9 cellular contexts compared by ENCODE assay signal in genomic region chr3:45182915-45183881, GRCh38. TPM values are rescaled to one million over a fixed set of nuclear protein-coding genes. Genes with fewer than 3 reads are reported as not detected.
DNase-seq lines count a peak whose midpoint lies in the region; ATAC-seq, FAIRE-seq and TF ChIP-seq lines count a peak whose summit lies in the region.
"Had no signal": no experiment of that assay in that cellular context is flagged by ENCODE, and none has a peak within 500 bp of the region (broad histone marks: within the 10 kb centered on the region; RNA-seq: fewer than 3 reads in every experiment).

No MANE protein-coding gene starts in this region.

- POLR2A ChIA-PET in HepG2 (lab: Yijun Ruan, JAX) = no interaction called here

- DNase-seq in A172 (ENCODE audit: low spot score) (peak; percentile 81), HS-27A (ENCODE audit: low read depth) (peak; percentile 47), amniotic stem cell (lab: John Stamatoyannopoulos, UW) (peak; percentile 12), HepG2 (ENCODE audit: low spot score) (peak; percentile 7), tibial nerve (ENCODE audit: low spot score in 2 of 2) (no peak)

- H3K27ac ChIP-seq in HepG2 (ENCODE audit: extremely low read length, insufficient read depth, low read length) (no peak overlapping the region), tibial nerve (no peak overlapping the region)

- H3K4me2 ChIP-seq in HepG2 (ENCODE audit: low read depth, low read length) = peak overlapping the region; percentile 48

- no peaks in the 10 kb centered on the region for H3K9me3 ChIP-seq in HepG2 (ENCODE audit: low read length)
- no peaks in the 10 kb centered on the region for H3K9me3 ChIP-seq in tibial nerve

- H3K4me1 ChIP-seq in HepG2 (ENCODE audit: insufficient read depth, low read length) (peaks cover 15% of the 10 kb centered on the region), tibial nerve (peaks cover 0 to 4% (median 0%) of the 10 kb centered on the region in 4 donors)

- CTCF ChIA-PET in HepG2 (lab: Yijun Ruan, JAX; ENCODE audit: low intra/inter-chr PET ratio, low total read pairs) = no interaction called here

- in situ Hi-C loops in HepG2 (cut with HindIII; ENCODE audit: extremely low pct_ligation_motif_present, low pct_unique_long_range_greater_than_20kb) = no loop called here

- WGBS in HepG2 (ENCODE audit: low lambda C conversion rate) = 15% methylated on average over 6 of the region's 7 CpGs
- 33 to 36% methylated on average over 7 of the region's 7 CpGs for WGBS in tibial nerve, 2 donors

- no peaks in the 10 kb centered on the region for H3K79me2 ChIP-seq in HepG2 (ENCODE audit: insufficient read depth, low read length)

- H4K20me1 ChIP-seq in HepG2 (ENCODE audit: insufficient read depth, low read length) = no peaks in the 10 kb centered on the region

- TF ChIP-seq POLR2A in HepG2 (IDR thresholded peaks at IDR 0.05; ENCODE audit: insufficient read depth in 1 of 2, low read depth in 2 of 2, low read length in 2 of 2) = no peak
- no peak for TF ChIP-seq POLR2A in tibial nerve (IDR thresholded peaks at IDR 0.05)

- intact Hi-C loops in HepG2 (cut with micrococcal nuclease; ENCODE audit: unreplicated experiment) = no loop called here

- TF ChIP-seq CTCF in HepG2 (CRISPR knock-in tag; IDR thresholded peaks at IDR 0.05) (no peak), tibial nerve (IDR thresholded peaks at IDR 0.05) (no peak)

- no TSS peak for BruUV-seq in HepG2 (replicated peaks; lab: Mats Ljungman, UMichigan)

- H3K4me3 ChIP-seq in HepG2 (replicated peaks in 1 of 3; ENCODE audit: insufficient read depth in 1 of 3, low read depth in 2 of 3, low read length in 3 of 3) = peak overlapping the region in 1 of 3 experiments; percentile 0; a peak in 1 of 6 replicates
- no peak overlapping the region for H3K4me3 ChIP-seq in tibial nerve

- no peak for FAIRE-seq in HepG2 (lab: Jason Lieb, UNC)
- FAIRE-seq: islet of Langerhans had no signal

- H3K36me3 ChIP-seq in HepG2 (replicated peaks in 1 of 2; ENCODE audit: control insufficient read depth in 1 of 2, insufficient read depth in 2 of 2, low read length in 2 of 2) (no peaks in the 10 kb centered on the region), tibial nerve (no peaks in the 10 kb centered on the region)

- H3K9ac ChIP-seq in HepG2 (ENCODE audit: insufficient read depth, low read depth, low read length) = no peak overlapping the region

- no peak for TF ChIP-seq RAD21 in HepG2 (CRISPR knock-in tag; IDR thresholded peaks at IDR 0.05)

- TF ChIP-seq EP300 in HepG2 (IDR thresholded peaks at IDR 0.05; ENCODE audit: low read depth in 2 of 2, low read length in 2 of 2) (no peak), HepG2 (CRISPR knock-in tag; IDR thresholded peaks at IDR 0.05; ENCODE audit: borderline replicate concordance) (no peak), tibial nerve (IDR thresholded peaks at IDR 0.05) (no peak)

- ATAC-seq in HepG2 (peak; percentile 66), HG02642 (IDR thresholded peaks at IDR 0.05; ENCODE audit: poor library complexity, unreplicated experiment) (no peak), GM21367 (IDR thresholded peaks at IDR 0.05; ENCODE audit: unreplicated experiment) (no peak), HG03432 (IDR thresholded peaks at IDR 0.05; ENCODE audit: unreplicated experiment) (no peak)

- no peak overlapping the region for H2AFZ ChIP-seq in HepG2 (ENCODE audit: low read length)

- H3K27me3 ChIP-seq in HepG2 (ENCODE audit: control insufficient read depth in 1 of 2, insufficient read depth in 2 of 2, low read length in 2 of 2) = peaks cover 1 to 11% of the 10 kb centered on the region in 2 experiments; a peak in 3 of 5 replicates
- H3K27me3 ChIP-seq in tibial nerve = no peaks in the 10 kb centered on the region

TF ChIP-seq in HepG2, 621 proteins besides CTCF, POLR2A, EP300 and RAD21 (continues in another document):
- TF ChIP-seq KLF9 (CRISPR knock-in tag; IDR thresholded peaks at IDR 0.05; ENCODE audit: low read depth) = no peak
- TF ChIP-seq PHF5A (CRISPR knock-in tag; IDR thresholded peaks at IDR 0.05; ENCODE audit: low read depth, unreplicated experiment) = no peak
- TF ChIP-seq NFE2L2 (IDR thresholded peaks at IDR 0.05; ENCODE audit: low read length) = peak; percentile 66; the same call in 1 of the 2 replicates
- TF ChIP-seq DZIP1 (CRISPR knock-in tag; IDR thresholded peaks at IDR 0.05) = no peak

RNA-seq across cellular contexts. Expression of gene CDCP1, which starts 37.0 kb away (rescaled TPM):
- 0.29 and 0.78 TPM in 2 replicates for total RNA-seq in A172 (2014; rRNA removed; shearing (Covaris generic))
- total RNA-seq in HepG2 (2016; rRNA removed; fragmentation: Illumina TruSeq; extraction: Trizol) (0.14 and 0.18 TPM in 2 replicates), tibial nerve (1 to 10 TPM in 2 of 4 donors, under 1 TPM in 2; 0.20 to 3.0 (median 1.2) TPM)
- total RNA-seq in HepG2 (2016; cell fraction: cytosol; rRNA removed; fragmentation: Illumina TruSeq; extraction: Trizol; ENCODE audit: low read depth) = under 0.01 and 0.20 TPM in 2 replicates
- 0.10 and 0.35 TPM in 2 replicates for total RNA-seq in HepG2 (2016; cell fraction: insoluble cytoplasmic fraction; rRNA removed; fragmentation: Illumina TruSeq; extraction: Trizol)
- 0.21 and 0.28 TPM in 2 replicates for total RNA-seq in HepG2 (2016; cell fraction: membrane; rRNA removed; fragmentation: Illumina TruSeq; extraction: Trizol)
- total RNA-seq in HepG2 (2016; cell fraction: nucleus; rRNA removed; fragmentation: Illumina TruSeq; extraction: Trizol) = 0.22 and 0.28 TPM in 2 replicates
- 0.11 and 0.16 TPM in 2 replicates for polyA plus RNA-seq in HepG2 (2011; rRNA removed)
- 0.08 and 0.15 TPM in 2 replicates for polyA plus RNA-seq in HepG2 (2011; cell fraction: cytosol; rRNA removed)
- polyA plus RNA-seq in HepG2 (2011; cell fraction: nucleus; rRNA removed) = 0.03 and 0.08 TPM in 2 replicates
- polyA plus RNA-seq in HepG2 (2012) = 0.09 and 0.12 TPM in 2 replicates
- 0.03 and 0.06 TPM in 2 replicates for polyA plus RNA-seq in HepG2 (2016; cell fraction: cytosol; fragmentation: Illumina TruSeq; extraction: Trizol; ENCODE audit: low read depth)
- 0.08 and 0.19 TPM in 2 replicates for polyA plus RNA-seq in HepG2 (2016; cell fraction: insoluble cytoplasmic fraction; fragmentation: Illumina TruSeq; extraction: Trizol; ENCODE audit: low read depth)
- polyA plus RNA-seq in HepG2 (2016; cell fraction: membrane; fragmentation: Illumina TruSeq; extraction: Trizol; ENCODE audit: low read depth) = 0.07 and 0.12 TPM in 2 replicates
- 0.34 and 0.37 TPM in 2 replicates for polyA plus RNA-seq in HepG2 (2016; cell fraction: nucleus; fragmentation: Illumina TruSeq; extraction: Trizol; ENCODE audit: insufficient read depth, low read depth)
- 0.42 and 6.4 TPM in 2 replicates for polyA minus RNA-seq in HepG2 (2011; rRNA and poly(A)+ RNA removed; ENCODE audit: low replicate concordance)
- polyA minus RNA-seq in HepG2 (2011; cell fraction: cytosol; rRNA and poly(A)+ RNA removed) = 0.10 and 0.18 TPM in 2 replicates
- polyA minus RNA-seq in HepG2 (2011; cell fraction: nucleus; rRNA and poly(A)+ RNA removed) = 0.12 and 0.13 TPM in 2 replicates

RNA-seq across cellular contexts. Expression of gene TMEM158, which starts 42.9 kb away (rescaled TPM):
- total RNA-seq in A172 (2014; rRNA removed; shearing (Covaris generic)) = 95.1 and 111 TPM in 2 replicates
- total RNA-seq in HepG2 (2016; rRNA removed; fragmentation: Illumina TruSeq; extraction: Trizol) (0.13 TPM in 1 of 2 replicates, not detected in the other), tibial nerve (1 to 10 TPM in 3 of 4 donors, not detected in 1; 1.8 to 3.8 (median 2.7) TPM)
- 0.18 and 0.20 TPM in 2 replicates for total RNA-seq in HepG2 (2016; cell fraction: cytosol; rRNA removed; fragmentation: Illumina TruSeq; extraction: Trizol; ENCODE audit: low read depth)
- total RNA-seq in HepG2 (2016; cell fraction: insoluble cytoplasmic fraction; rRNA removed; fragmentation: Illumina TruSeq; extraction: Trizol) = 0.09 TPM in 1 of 2 replicates, not detected in the other
- 0.38 and 0.59 TPM in 2 replicates for total RNA-seq in HepG2 (2016; cell fraction: membrane; rRNA removed; fragmentation: Illumina TruSeq; extraction: Trizol)
- not detected in 2 replicates for total RNA-seq in HepG2 (2016; cell fraction: nucleus; rRNA removed; fragmentation: Illumina TruSeq; extraction: Trizol)
- polyA plus RNA-seq in HepG2 (2011; rRNA removed) = not detected in 2 replicates
- 0.04 TPM in 1 of 2 replicates, not detected in the other for polyA plus RNA-seq in HepG2 (2011; cell fraction: cytosol; rRNA removed)
- polyA plus RNA-seq in HepG2 (2011; cell fraction: nucleus; rRNA removed) = not detected in 2 replicates
- not detected in 2 replicates for polyA plus RNA-seq in HepG2 (2012)
- 0.44 and 0.54 TPM in 2 replicates for polyA plus RNA-seq in HepG2 (2016; cell fraction: cytosol; fragmentation: Illumina TruSeq; extraction: Trizol; ENCODE audit: low read depth)
- polyA plus RNA-seq in HepG2 (2016; cell fraction: insoluble cytoplasmic fraction; fragmentation: Illumina TruSeq; extraction: Trizol; ENCODE audit: low read depth) = 0.12 and 0.17 TPM in 2 replicates
- polyA plus RNA-seq in HepG2 (2016; cell fraction: membrane; fragmentation: Illumina TruSeq; extraction: Trizol; ENCODE audit: low read depth) = 0.19 and 0.43 TPM in 2 replicates
- not detected in 2 replicates for polyA plus RNA-seq in HepG2 (2016; cell fraction: nucleus; fragmentation: Illumina TruSeq; extraction: Trizol; ENCODE audit: insufficient read depth, low read depth)
- polyA minus RNA-seq in HepG2 (2011; rRNA and poly(A)+ RNA removed; ENCODE audit: low replicate concordance) = 0.65 TPM in 1 of 2 replicates, not detected in the other
- not detected in 2 replicates for polyA minus RNA-seq in HepG2 (2011; cell fraction: cytosol; rRNA and poly(A)+ RNA removed)
- polyA minus RNA-seq in HepG2 (2011; cell fraction: nucleus; rRNA and poly(A)+ RNA removed) = not detected in 2 replicates

Comparison
In these comparisons a context has a peak if more than half of its experiments do, and no peak if none do; other contexts are left out.
1. DNase-seq: peak in A172 (single experiment), HS-27A (single experiment), amniotic stem cell (single experiment) and HepG2 (single experiment); none in tibial nerve (0 of 2).
2. RNA of gene TMEM158, which starts 42.9 kb away (total RNA-seq): 95.1 to 111 TPM in A172; 1.8 to 3.8 TPM in tibial nerve and 0.09 to 0.59 TPM in HepG2; every median in the first group is over 10 times any median in the second.